In genomic region chr4:64643841-64644240, GRCh38 we compare ENCODE assay signal across 31 cellular contexts.
"Had no signal": no experiment of that assay in that cellular context is flagged by ENCODE, and none has a peak within 500 bp of the region (broad histone marks: within the 10 kb centered on the region; RNA-seq: fewer than 3 reads in every experiment).

No MANE protein-coding gene starts in this region.

- FAIRE-seq: urothelium cell line had no signal

- H3K27ac Mint-ChIP-seq: natural killer cell; nephron; neural progenitor cell; progenitor cell of endocrine pancreas; stimulated activated memory B cell treated with anti-CD40 and anti-IgM and Interleukin-4, amounts not matched to agents 10 μg/mL and 1 μg/mL and 100 μg/mL, for 72 hours; stimulated activated naive CD8-positive, alpha-beta T cell treated with anti-CD3 and anti-CD28 coated beads, Interleukin-15, amount 100 ng/mL, for 72 hours had no signal

- DNase-seq: natural killer cell; occipital lobe; ovary; posterior cingulate gyrus; psoas muscle; right cardiac atrium; spleen; stimulated activated CD4-positive, alpha-beta T cell treated with anti-CD3 and anti-CD28 coated beads, Interleukin-12 subunit alpha, Interleukin-12 subunit beta, amount 100 ng/mL, for 4 hours; stimulated activated CD4-positive, alpha-beta T cell treated with anti-CD3 and anti-CD28 coated beads, Interleukin-1b, Interleukin-23, amount 100 ng/mL, for 48 hours; stimulated activated CD4-positive, alpha-beta T cell treated with anti-CD3 and anti-CD28 coated beads, Interleukin-4, amount 100 ng/mL, for 1 hour; stimulated activated CD4-positive, alpha-beta T cell treated with anti-CD3 and anti-CD28 coated beads, Interleukin-4, amount 100 ng/mL, for 4 hours; stimulated activated CD8-positive, alpha-beta memory T cell treated with anti-CD3 and anti-CD28 coated beads, Interleukin-4, amount 100 ng/mL, for 48 hours; stimulated activated naive CD4-positive, alpha-beta T cell; stimulated activated naive CD8-positive, alpha-beta T cell treated with anti-CD3 and anti-CD28 coated beads, Interleukin-15, amount 100 ng/mL, for 72 hours; stimulated activated naive CD8-positive, alpha-beta T cell treated with anti-CD3 and anti-CD28 coated beads, Interleukin-15, Interleukin-2, amounts not matched to agents 100 U/mL and 50 U/mL, for 24 hours; substantia nigra; testis; tibial artery; transverse colon; upper lobe of left lung had no signal

- H3K4me3 Mint-ChIP-seq: natural killer cell; nephron; neural progenitor cell; stimulated activated memory B cell treated with anti-CD40 and anti-IgM and Interleukin-4, amounts not matched to agents 10 μg/mL and 1 μg/mL and 100 μg/mL, for 72 hours; stimulated activated naive CD8-positive, alpha-beta T cell treated with anti-CD3 and anti-CD28 coated beads, Interleukin-15, amount 100 ng/mL, for 72 hours had no signal

- H3K36me3 ChIP-seq: neural progenitor cell, ovary, spleen, suprapubic skin, tibial artery, transverse colon, upper lobe of left lung, vagina had no signal

- H3K27me3 Mint-ChIP-seq: progenitor cell of endocrine pancreas; stimulated activated memory B cell treated with anti-CD40 and anti-IgM and Interleukin-4, amounts not matched to agents 10 μg/mL and 1 μg/mL and 100 μg/mL, for 72 hours; stimulated activated naive CD8-positive, alpha-beta T cell treated with anti-CD3 and anti-CD28 coated beads, Interleukin-15, amount 100 ng/mL, for 72 hours had no signal

- H2AFZ ChIP-seq: neural progenitor cell, parathyroid adenoma had no signal

- H3K9me3 ChIP-seq: ovary, psoas muscle, suprapubic skin, testis, tibial artery, transverse colon, vagina had no signal

- H3K4me1 ChIP-seq: neural progenitor cell, parathyroid adenoma, psoas muscle, spleen, suprapubic skin, testis, tibial artery, transverse colon, upper lobe of left lung, vagina had no signal

- H3K4me1 Mint-ChIP-seq: natural killer cell; nephron; neural progenitor cell; stimulated activated memory B cell treated with anti-CD40 and anti-IgM and Interleukin-4, amounts not matched to agents 10 μg/mL and 1 μg/mL and 100 μg/mL, for 72 hours; stimulated activated naive CD8-positive, alpha-beta T cell treated with anti-CD3 and anti-CD28 coated beads, Interleukin-15, amount 100 ng/mL, for 72 hours had no signal

- H3K9ac ChIP-seq: neural progenitor cell, parathyroid adenoma had no signal

- H3K4me2 ChIP-seq: neural progenitor cell, smooth muscle cell had no signal

- H3K27ac ChIP-seq: neural progenitor cell, ovary, parathyroid adenoma, psoas muscle, skin epidermis, spleen, suprapubic skin, testis, tibial artery, transverse colon, upper lobe of left lung, vagina had no signal

- H3K36me3 Mint-ChIP-seq: natural killer cell; neural progenitor cell; stimulated activated memory B cell treated with anti-CD40 and anti-IgM and Interleukin-4, amounts not matched to agents 10 μg/mL and 1 μg/mL and 100 μg/mL, for 72 hours had no signal

- H3K9me3 Mint-ChIP-seq: nephron; neural progenitor cell; stimulated activated memory B cell treated with anti-CD40 and anti-IgM and Interleukin-4, amounts not matched to agents 10 μg/mL and 1 μg/mL and 100 μg/mL, for 72 hours; stimulated activated naive CD8-positive, alpha-beta T cell treated with anti-CD3 and anti-CD28 coated beads, Interleukin-15, amount 100 ng/mL, for 72 hours had no signal

- ATAC-seq: natural killer cell; psoas muscle; right cardiac atrium; sciatic nerve; stimulated activated memory B cell treated with anti-CD40 and anti-IgM and Interleukin-4, amounts not matched to agents 10 μg/mL and 1 μg/mL and 100 μg/mL, for 72 hours; stimulated activated naive CD8-positive, alpha-beta T cell treated with anti-CD3 and anti-CD28 coated beads, Interleukin-15, amount 100 ng/mL, for 72 hours; stimulated activated naive CD8-positive, alpha-beta T cell treated with anti-CD3 and anti-CD28 coated beads, Interleukin-15, Interleukin-2, amounts not matched to agents 100 U/mL and 50 U/mL, for 24 hours had no signal

- H3K79me2 ChIP-seq: parathyroid adenoma had no signal

- H3K27me3 ChIP-seq: neural progenitor cell, ovary, spleen, suprapubic skin, testis, tibial artery, transverse colon, upper lobe of left lung, vagina had no signal

- H3K4me3 ChIP-seq: neural progenitor cell, ovary, psoas muscle, skin epidermis, smooth muscle cell, spleen, suprapubic skin, testis, tibial artery, transverse colon, upper lobe of left lung, vagina had no signal
